In genomic region chr7:148540041-148540738, GRCh38 we compare ENCODE assay signal across 14 cellular contexts. TPM values are rescaled to one million over a fixed set of nuclear protein-coding genes. Genes with fewer than 3 reads are reported as not detected.
A peak's percentile ranks its signal among the peaks of the same experiment; 100 is the strongest.
DNase-seq lines count a peak whose midpoint lies in the region; ATAC-seq and TF ChIP-seq lines count a peak whose summit lies in the region.
"Had no signal": no experiment of that assay in that cellular context is flagged by ENCODE, and none has a peak within 500 bp of the region (broad histone marks: within the 10 kb centered on the region; RNA-seq: fewer than 3 reads in every experiment).

No MANE protein-coding gene starts in this region.

- no peak overlapping the region for H3K4me3 Mint-ChIP-seq in activated T-helper 1 cell treated with anti-CD3 and anti-CD28 coated beads, Interleukin-12 subunit alpha, Interleukin-12 subunit beta, Interleukin-2, Interleukin-4 antibody, amounts not matched to agents 30 ng/mL and 10 ng/mL and 1 ng/mL, durations not matched to agents 14 hours and 24 hours and 36 hours
- H3K4me3 Mint-ChIP-seq: activated naive CD8-positive, alpha-beta T cell treated with anti-CD3 and anti-CD28 coated beads for 36 hours; WTC11 had no signal

- H3K4me1 ChIP-seq in thoracic aorta (ENCODE audit: control insufficient read depth in 1 of 2, low read depth in 2 of 2), result peaks cover 0 to 12% of the 10 kb centered on the region in 2 donors
- H3K4me1 ChIP-seq: HAP-1, parathyroid adenoma had no signal

- no peaks in the 10 kb centered on the region for H3K27me3 ChIP-seq in thoracic aorta (replicated peaks; ENCODE audit: insufficient read depth)

- H3K4me1 Mint-ChIP-seq in activated T-helper 1 cell treated with anti-CD3 and anti-CD28 coated beads, Interleukin-12 subunit alpha, Interleukin-12 subunit beta, Interleukin-2, Interleukin-4 antibody, amounts not matched to agents 30 ng/mL and 10 ng/mL and 1 ng/mL, durations not matched to agents 14 hours and 24 hours and 36 hours (ENCODE audit: low read depth), result peaks cover 6% of the 10 kb centered on the region
- H3K4me1 Mint-ChIP-seq: WTC11 had no signal

- H3K4me3 ChIP-seq in cardiac fibroblast (replicated peaks in 1 of 2; ENCODE audit: low read depth in 2 of 2, low read length in 2 of 2) (no peak overlapping the region), thoracic aorta (peak overlapping the region; percentile 59)
- H3K4me3 ChIP-seq: HAP-1 had no signal

- DNase-seq in HS-5 (ENCODE audit: low read depth) (peak; percentile 26), cardiac fibroblast (ENCODE audit: low read depth in 2 of 2) (peak; percentile 69 to 80), iris pigment epithelial cell (ENCODE audit: low read depth) (peak; percentile 70), thoracic aorta (ENCODE audit: low spot score) (peak; percentile 59), NCI-H774 (lab: John Stamatoyannopoulos, UW) (no peak), NCI-H1417 (lab: John Stamatoyannopoulos, UW) (no peak)
- DNase-seq in activated T-helper 1 cell treated with anti-CD3 and anti-CD28 coated beads, Interleukin-12 subunit alpha, Interleukin-12 subunit beta, Interleukin-2, Interleukin-4 antibody, amounts not matched to agents 30 ng/mL and 10 ng/mL and 1 ng/mL, durations not matched to agents 14 hours and 24 hours and 36 hours (ENCODE audit: low spot score), result no peak
- DNase-seq in stimulated activated naive CD4-positive, alpha-beta T cell (lab: John Stamatoyannopoulos, UW), result no peak
- DNase-seq: activated naive CD8-positive, alpha-beta T cell treated with anti-CD3 and anti-CD28 coated beads for 36 hours; hippocampal formation; NCI-H524 treated with DMSO at 0.1 percent for 48 hours had no signal

- no peaks in the 10 kb centered on the region for H3K9me3 ChIP-seq in thoracic aorta
- H3K9me3 ChIP-seq: HAP-1 had no signal

- no peaks in the 10 kb centered on the region for H3K36me3 Mint-ChIP-seq in activated T-helper 1 cell treated with anti-CD3 and anti-CD28 coated beads, Interleukin-12 subunit alpha, Interleukin-12 subunit beta, Interleukin-2, Interleukin-4 antibody, amounts not matched to agents 30 ng/mL and 10 ng/mL and 1 ng/mL, durations not matched to agents 14 hours and 24 hours and 36 hours (ENCODE audit: low read depth)
- H3K36me3 Mint-ChIP-seq: activated naive CD8-positive, alpha-beta T cell treated with anti-CD3 and anti-CD28 coated beads for 36 hours; WTC11 had no signal

- no peaks in the 10 kb centered on the region for H3K9me3 Mint-ChIP-seq in activated T-helper 1 cell treated with anti-CD3 and anti-CD28 coated beads, Interleukin-12 subunit alpha, Interleukin-12 subunit beta, Interleukin-2, Interleukin-4 antibody, amounts not matched to agents 30 ng/mL and 10 ng/mL and 1 ng/mL, durations not matched to agents 14 hours and 24 hours and 36 hours
- H3K9me3 Mint-ChIP-seq: activated naive CD8-positive, alpha-beta T cell treated with anti-CD3 and anti-CD28 coated beads for 36 hours; WTC11 had no signal

- peak overlapping the region; percentile 86 to 89 for H3K27ac ChIP-seq in thoracic aorta
- H3K27ac ChIP-seq: parathyroid adenoma had no signal

- no peak for TF ChIP-seq CTCF in cardiac fibroblast (IDR thresholded peaks at IDR 0.05; ENCODE audit: low read depth, low read length)
- TF ChIP-seq CTCF in thoracic aorta (IDR thresholded peaks at IDR 0.05), result no peak

- intact Hi-C loops in activated T-helper 1 cell treated with anti-CD3 and anti-CD28 coated beads, Interleukin-12 subunit alpha, Interleukin-12 subunit beta, Interleukin-2, Interleukin-4 antibody, amounts not matched to agents 30 ng/mL and 10 ng/mL and 1 ng/mL, durations not matched to agents 14 hours and 24 hours and 36 hours (cut with micrococcal nuclease), result no loop called here

- H3K36me3 ChIP-seq in thoracic aorta, result no peaks in the 10 kb centered on the region
- H3K36me3 ChIP-seq: HAP-1 had no signal

- H3K27ac Mint-ChIP-seq in activated T-helper 1 cell treated with anti-CD3 and anti-CD28 coated beads, Interleukin-12 subunit alpha, Interleukin-12 subunit beta, Interleukin-2, Interleukin-4 antibody, amounts not matched to agents 30 ng/mL and 10 ng/mL and 1 ng/mL, durations not matched to agents 14 hours and 24 hours and 36 hours, result no peak overlapping the region
- H3K27ac Mint-ChIP-seq: activated naive CD8-positive, alpha-beta T cell treated with anti-CD3 and anti-CD28 coated beads for 36 hours; WTC11 had no signal

- peaks cover 2% of the 10 kb centered on the region for H3K27me3 Mint-ChIP-seq in activated T-helper 1 cell treated with anti-CD3 and anti-CD28 coated beads, Interleukin-12 subunit alpha, Interleukin-12 subunit beta, Interleukin-2, Interleukin-4 antibody, amounts not matched to agents 30 ng/mL and 10 ng/mL and 1 ng/mL, durations not matched to agents 14 hours and 24 hours and 36 hours (ENCODE audit: insufficient read depth)

- peak; percentile 87 for ATAC-seq in thoracic aorta (ENCODE audit: insufficient number of reproducible peaks, low FRiP score, low read depth)
- ATAC-seq: WTC11 had no signal

RNA-seq across cellular contexts. Expression of gene C7orf33, which starts 50.4 kb away (rescaled TPM):
- not detected for total RNA-seq in thoracic aorta
- not detected in 2 replicates for total RNA-seq in activated T-helper 1 cell treated with anti-CD3 and anti-CD28 coated beads, Interleukin-12 subunit alpha, Interleukin-12 subunit beta, Interleukin-2, Interleukin-4 antibody, amounts not matched to agents 30 ng/mL and 10 ng/mL and 1 ng/mL, durations not matched to agents 14 hours and 24 hours and 36 hours
- total RNA-seq: activated naive CD8-positive, alpha-beta T cell treated with anti-CD3 and anti-CD28 coated beads for 36 hours; WTC11 had no signal

Comparison
In these comparisons a context has a peak if more than half of its experiments do, and no peak if none do; other contexts are left out.
1. DNase-seq: peak in HS-5 (single experiment), cardiac fibroblast (2 of 2), iris pigment epithelial cell (single experiment) and thoracic aorta (single experiment); none in activated T-helper 1 cell treated with anti-CD3 and anti-CD28 coated beads, Interleukin-12 subunit alpha, Interleukin-12 subunit beta, Interleukin-2, Interleukin-4 antibody, amounts not matched to agents 30 ng/mL and 10 ng/mL and 1 ng/mL, durations not matched to agents 14 hours and 24 hours and 36 hours (single experiment), NCI-H774 (single experiment), stimulated activated naive CD4-positive, alpha-beta T cell (0 of 6) and NCI-H1417 (0 of 3).